34 cellular contexts compared by ENCODE assay signal in genomic region chr4:141926414-141926813, GRCh38.
"Had no signal": no experiment of that assay in that cellular context is flagged by ENCODE, and none has a peak within 500 bp of the region (broad histone marks: within the 10 kb centered on the region; RNA-seq: fewer than 3 reads in every experiment).

No MANE protein-coding gene starts in this region.

- H3K9me3 ChIP-seq: ascending aorta had no signal

- H3K27me3 Mint-ChIP-seq: activated B cell treated with CpG ODN at 0.5 μM for 24 hours; activated CD4-positive, alpha-beta memory T cell treated with anti-CD3 and anti-CD28 coated beads, Interleukin-2, amount 10 ng/mL, durations not matched to agents 7 days and 5 days; activated CD4-positive, alpha-beta T cell treated with anti-CD3 and anti-CD28 coated beads, Interleukin-2, amount 10 ng/mL, durations not matched to agents 24 days and 14 days; activated CD8-positive, alpha-beta memory T cell treated with anti-CD3 and anti-CD28 coated beads, Interleukin-2, amount 10 ng/mL, durations not matched to agents 7 days and 5 days; activated naive CD4-positive, alpha-beta T cell treated with anti-CD3 and anti-CD28 coated beads, Interleukin-2, amount 10 ng/mL, durations not matched to agents 7 days and 5 days; activated naive CD8-positive, alpha-beta T cell; activated naive CD8-positive, alpha-beta T cell treated with anti-CD3 and anti-CD28 coated beads, Interleukin-2, amount 10 ng/mL, durations not matched to agents 7 days and 5 days; activated naive CD8-positive, alpha-beta T cell treated with anti-CD3 and anti-CD28 coated beads, Interleukin-2, amount 50 U/mL, for 24 hours; activated T-cell treated with anti-CD3 and anti-CD28 coated beads, Interleukin-2, amount 50 U/mL, for 24 hours; brain; central memory CD8-positive, alpha-beta T cell had no signal

- H3K36me3 Mint-ChIP-seq: activated CD8-positive, alpha-beta memory T cell treated with anti-CD3 and anti-CD28 coated beads, Interleukin-2, amount 10 ng/mL, durations not matched to agents 7 days and 5 days; activated naive CD4-positive, alpha-beta T cell treated with anti-CD3 and anti-CD28 coated beads, Interleukin-2, amount 10 ng/mL, durations not matched to agents 7 days and 5 days; activated naive CD4-positive, alpha-beta T cell treated with anti-CD3 and anti-CD28 coated beads, Interleukin-2, amount 50 U/mL, for 24 hours; activated naive CD8-positive, alpha-beta T cell; activated naive CD8-positive, alpha-beta T cell treated with anti-CD3 and anti-CD28 coated beads, Interleukin-2, amount 10 ng/mL, durations not matched to agents 7 days and 5 days; brain had no signal

- DNase-seq: activated B cell treated with CpG ODN at 0.5 μM for 24 hours; activated CD4-positive, alpha-beta memory T cell treated with anti-CD3 and anti-CD28 coated beads, Interleukin-2, amount 10 ng/mL, durations not matched to agents 7 days and 5 days; activated CD4-positive, alpha-beta T cell treated with anti-CD3 and anti-CD28 coated beads for 4 hours; activated CD4-positive, alpha-beta T cell treated with anti-CD3 and anti-CD28 coated beads, Interleukin-2, amount 10 ng/mL, durations not matched to agents 24 days and 14 days; activated CD4-positive, alpha-beta T cell treated with anti-CD3 and anti-CD28 coated beads, Interleukin-2, amount 50 U/mL, for 48 hours; activated CD4-positive, CD25-positive, alpha-beta regulatory T cell treated with anti-CD3 and anti-CD28 coated beads, Interleukin-2, amount 50 U/mL, for 72 hours; activated CD8-positive, alpha-beta memory T cell treated with anti-CD3 and anti-CD28 coated beads for 24 hours; activated CD8-positive, alpha-beta memory T cell treated with anti-CD3 and anti-CD28 coated beads, Interleukin-2, amount 10 ng/mL, durations not matched to agents 7 days and 5 days; activated CD8-positive, alpha-beta memory T cell treated with anti-CD3 and anti-CD28 coated beads, Interleukin-2, amount 50 U/mL, for 48 hours; activated CD8-positive, alpha-beta T cell treated with anti-CD3 and anti-CD28 coated beads, Interleukin-2, amount 10 ng/mL, durations not matched to agents 7 days and 5 days; activated effector memory CD4-positive, alpha-beta T cell treated with Interleukin-2 at 50 U/mL for 16 hours; activated gamma-delta T cell; activated naive CD4-positive, alpha-beta T cell treated with anti-CD3 and anti-CD28 coated beads, Interleukin-2, amount 10 ng/mL, durations not matched to agents 7 days and 5 days; activated naive CD4-positive, alpha-beta T cell treated with Interleukin-2 at 50 U/mL for 16 hours; activated naive CD8-positive, alpha-beta T cell treated with anti-CD3 and anti-CD28 coated beads, Interleukin-2, amount 10 ng/mL, durations not matched to agents 7 days and 5 days; activated naive CD8-positive, alpha-beta T cell treated with anti-CD3 and anti-CD28 coated beads, Interleukin-2, amount 50 U/mL, for 24 hours; activated T-cell treated with anti-CD3 and anti-CD28 coated beads, Interleukin-2, amount 50 U/mL, for 24 hours; activated T-cell treated with anti-CD3 and anti-CD28 coated beads, Interleukin-2, amount 50 U/mL, for 48 hours; amygdala; anterior cingulate cortex; caudate nucleus; cerebellar nuclear complex; T-helper 2 cell; T-helper 9 cell had no signal

- H3K4me1 ChIP-seq: ascending aorta had no signal

- H3K27me3 ChIP-seq: ascending aorta, cardiac muscle cell had no signal

- H3K27ac Mint-ChIP-seq: activated B cell treated with CpG ODN at 0.5 μM for 24 hours; activated CD4-positive, alpha-beta memory T cell treated with anti-CD3 and anti-CD28 coated beads, Interleukin-2, amount 10 ng/mL, durations not matched to agents 7 days and 5 days; activated CD4-positive, alpha-beta T cell treated with anti-CD3 and anti-CD28 coated beads, Interleukin-2, amount 10 ng/mL, durations not matched to agents 24 days and 14 days; activated CD8-positive, alpha-beta memory T cell treated with anti-CD3 and anti-CD28 coated beads, Interleukin-2, amount 10 ng/mL, durations not matched to agents 7 days and 5 days; activated CD8-positive, alpha-beta T cell treated with anti-CD3 and anti-CD28 coated beads, Interleukin-2, amount 10 ng/mL, durations not matched to agents 7 days and 5 days; activated naive CD4-positive, alpha-beta T cell treated with anti-CD3 and anti-CD28 coated beads, Interleukin-2, amount 10 ng/mL, durations not matched to agents 7 days and 5 days; activated naive CD4-positive, alpha-beta T cell treated with anti-CD3 and anti-CD28 coated beads, Interleukin-2, amount 50 U/mL, for 24 hours; activated naive CD8-positive, alpha-beta T cell; activated naive CD8-positive, alpha-beta T cell treated with anti-CD3 and anti-CD28 coated beads, Interleukin-2, amount 10 ng/mL, durations not matched to agents 7 days and 5 days; activated naive CD8-positive, alpha-beta T cell treated with anti-CD3 and anti-CD28 coated beads, Interleukin-2, amount 50 U/mL, for 24 hours; activated T-cell treated with anti-CD3 and anti-CD28 coated beads, Interleukin-2, amount 50 U/mL, for 24 hours; activated T-helper 2 cell treated with anti-CD3 and anti-CD28 coated beads, Interferon-gamma antibody, Interleukin-2, Interleukin-4, amounts not matched to agents 10 μg/mL and 5 μg/mL and 100 μg/mL, durations not matched to agents 14 hours and 24 hours and 36 hours; brain; T-helper 1 cell treated with Interleukin-12 subunit alpha and Interleukin-12 subunit beta and Interleukin-4 antibody, amounts not matched to agents 30 μg/mL and 1 μg/mL, for 36 hours; T-helper 2 cell treated with Interferon-gamma antibody and Interleukin-4, amounts not matched to agents 5 μg/mL and 100 μg/mL, for 36 hours had no signal

- H3K4me3 ChIP-seq: ascending aorta, cardiac muscle cell had no signal

- H3K9me3 Mint-ChIP-seq: activated B cell treated with CpG ODN at 0.5 μM for 24 hours; activated CD4-positive, alpha-beta memory T cell treated with anti-CD3 and anti-CD28 coated beads, Interleukin-2, amount 10 ng/mL, durations not matched to agents 7 days and 5 days; activated CD4-positive, alpha-beta T cell treated with anti-CD3 and anti-CD28 coated beads, Interleukin-2, amount 10 ng/mL, durations not matched to agents 24 days and 14 days; activated naive CD4-positive, alpha-beta T cell treated with anti-CD3 and anti-CD28 coated beads, Interleukin-2, amount 10 ng/mL, durations not matched to agents 7 days and 5 days; activated naive CD4-positive, alpha-beta T cell treated with anti-CD3 and anti-CD28 coated beads, Interleukin-2, amount 50 U/mL, for 24 hours; activated naive CD8-positive, alpha-beta T cell treated with anti-CD3 and anti-CD28 coated beads, Interleukin-2, amount 50 U/mL, for 24 hours; activated T-cell treated with anti-CD3 and anti-CD28 coated beads, Interleukin-2, amount 50 U/mL, for 24 hours; activated T-helper 2 cell treated with anti-CD3 and anti-CD28 coated beads, Interferon-gamma antibody, Interleukin-2, Interleukin-4, amounts not matched to agents 10 μg/mL and 5 μg/mL and 100 μg/mL, durations not matched to agents 14 hours and 24 hours and 36 hours; brain; central memory CD8-positive, alpha-beta T cell; T-helper 1 cell treated with Interleukin-12 subunit alpha and Interleukin-12 subunit beta and Interleukin-4 antibody, amounts not matched to agents 30 μg/mL and 1 μg/mL, for 36 hours; T-helper 2 cell treated with Interferon-gamma antibody and Interleukin-4, amounts not matched to agents 5 μg/mL and 100 μg/mL, for 36 hours had no signal

- H3K27ac ChIP-seq: ascending aorta, cardiac muscle cell, VCaP had no signal

- H3K4me1 Mint-ChIP-seq: activated B cell treated with CpG ODN at 0.5 μM for 24 hours; activated CD4-positive, alpha-beta memory T cell treated with anti-CD3 and anti-CD28 coated beads, Interleukin-2, amount 10 ng/mL, durations not matched to agents 7 days and 5 days; activated CD4-positive, alpha-beta T cell treated with anti-CD3 and anti-CD28 coated beads, Interleukin-2, amount 10 ng/mL, durations not matched to agents 24 days and 14 days; activated CD8-positive, alpha-beta memory T cell treated with anti-CD3 and anti-CD28 coated beads, Interleukin-2, amount 10 ng/mL, durations not matched to agents 7 days and 5 days; activated naive CD4-positive, alpha-beta T cell treated with anti-CD3 and anti-CD28 coated beads, Interleukin-2, amount 10 ng/mL, durations not matched to agents 7 days and 5 days; activated naive CD4-positive, alpha-beta T cell treated with anti-CD3 and anti-CD28 coated beads, Interleukin-2, amount 50 U/mL, for 24 hours; activated naive CD8-positive, alpha-beta T cell treated with anti-CD3 and anti-CD28 coated beads, Interleukin-2, amount 10 ng/mL, durations not matched to agents 7 days and 5 days; activated naive CD8-positive, alpha-beta T cell treated with anti-CD3 and anti-CD28 coated beads, Interleukin-2, amount 50 U/mL, for 24 hours; brain; central memory CD8-positive, alpha-beta T cell had no signal

- H3K36me3 ChIP-seq: ascending aorta, cardiac muscle cell had no signal

- H3K4me3 Mint-ChIP-seq: activated B cell treated with CpG ODN at 0.5 μM for 24 hours; activated CD4-positive, alpha-beta memory T cell treated with anti-CD3 and anti-CD28 coated beads, Interleukin-2, amount 10 ng/mL, durations not matched to agents 7 days and 5 days; activated CD4-positive, alpha-beta T cell treated with anti-CD3 and anti-CD28 coated beads, Interleukin-2, amount 10 ng/mL, durations not matched to agents 24 days and 14 days; activated CD8-positive, alpha-beta memory T cell treated with anti-CD3 and anti-CD28 coated beads, Interleukin-2, amount 10 ng/mL, durations not matched to agents 7 days and 5 days; activated CD8-positive, alpha-beta T cell treated with anti-CD3 and anti-CD28 coated beads, Interleukin-2, amount 10 ng/mL, durations not matched to agents 7 days and 5 days; activated naive CD4-positive, alpha-beta T cell treated with anti-CD3 and anti-CD28 coated beads, Interleukin-2, amount 10 ng/mL, durations not matched to agents 7 days and 5 days; activated naive CD4-positive, alpha-beta T cell treated with anti-CD3 and anti-CD28 coated beads, Interleukin-2, amount 50 U/mL, for 24 hours; activated naive CD8-positive, alpha-beta T cell; activated naive CD8-positive, alpha-beta T cell treated with anti-CD3 and anti-CD28 coated beads, Interleukin-2, amount 10 ng/mL, durations not matched to agents 7 days and 5 days; activated naive CD8-positive, alpha-beta T cell treated with anti-CD3 and anti-CD28 coated beads, Interleukin-2, amount 50 U/mL, for 24 hours; activated T-cell treated with anti-CD3 and anti-CD28 coated beads, Interleukin-2, amount 50 U/mL, for 24 hours; brain; central memory CD8-positive, alpha-beta T cell; T-helper 1 cell treated with Interleukin-12 subunit alpha and Interleukin-12 subunit beta and Interleukin-4 antibody, amounts not matched to agents 30 μg/mL and 1 μg/mL, for 36 hours; T-helper 2 cell treated with Interferon-gamma antibody and Interleukin-4, amounts not matched to agents 5 μg/mL and 100 μg/mL, for 36 hours had no signal
